15 cellular contexts compared by ENCODE assay signal in genomic region chr9:128704356-128704670, GRCh38. TPM values are rescaled to one million over a fixed set of nuclear protein-coding genes. Genes with fewer than 3 reads are reported as not detected.
A peak's percentile ranks its signal among the peaks of the same experiment; 100 is the strongest.
DNase-seq lines count a peak whose midpoint lies in the region; ATAC-seq and TF ChIP-seq lines count a peak whose summit lies in the region.
"Had no signal": no experiment of that assay in that cellular context is flagged by ENCODE, and none has a peak within 500 bp of the region (broad histone marks: within the 10 kb centered on the region; RNA-seq: fewer than 3 reads in every experiment).

No MANE protein-coding gene starts in this region.

- intact Hi-C loops in left ventricle myocardium superior (cut with micrococcal nuclease) (no loop called here), Right ventricle myocardium inferior (cut with DNase I) (no loop called here), body of pancreas (cut with DNase I) (no loop called here)
- intact Hi-C loops in naive thymus-derived CD4-positive, alpha-beta T cell (cut with micrococcal nuclease) = loop anchor here (5.0 kb wide), 1 partner anchor 83 kb away; the partner anchor contains the start of gene TBC1D13 (in 2 of the 2)

- POLR2A ChIA-PET in naive thymus-derived CD4-positive, alpha-beta T cell (lab: Charles Lee) = interaction anchor here (1.4 kb wide), 1 partner anchor 12 kb away, joined by 5 read pairs; no protein-coding TSS in a partner anchor

- peaks cover 21% of the 10 kb centered on the region for H3K4me1 ChIP-seq in body of pancreas
- H3K4me1 ChIP-seq in naive thymus-derived CD4-positive, alpha-beta T cell (ENCODE audit: control insufficient read depth in 2 of 2, insufficient read depth in 2 of 2, low read length in 2 of 2) = no peaks in the 10 kb centered on the region
- no peaks in the 10 kb centered on the region for H3K4me1 ChIP-seq in urinary bladder (ENCODE audit: insufficient read depth)

- peaks cover 0 to 2% (median 0%) of the 10 kb centered on the region in 5 donors for H3K36me3 Mint-ChIP-seq in naive thymus-derived CD4-positive, alpha-beta T cell

- no peaks in the 10 kb centered on the region for H3K9me3 Mint-ChIP-seq in naive thymus-derived CD4-positive, alpha-beta T cell

- H3K36me3 ChIP-seq in body of pancreas (replicated peaks in 1 of 2; ENCODE audit: insufficient read depth in 1 of 2, low read depth in 2 of 2) (no peaks in the 10 kb centered on the region), urinary bladder (ENCODE audit: insufficient read depth) (no peaks in the 10 kb centered on the region)
- no peaks in the 10 kb centered on the region for H3K36me3 ChIP-seq in naive thymus-derived CD4-positive, alpha-beta T cell (ENCODE audit: control insufficient read depth in 2 of 3, insufficient read depth in 3 of 3, low read length in 3 of 3)
- H3K36me3 ChIP-seq: Peyer's patch had no signal

- peak overlapping the region in 8 of 10 donors; percentile 29 to 92 (median 46) for H3K4me3 Mint-ChIP-seq in naive thymus-derived CD4-positive, alpha-beta T cell

- TF ChIP-seq CTCF in body of pancreas (IDR thresholded peaks at IDR 0.05) = no peak

- 92 to 98% methylated on average over 5 of the region's 5 CpGs for WGBS in body of pancreas, 2 donors
- WGBS in urinary bladder = 88% methylated on average over 5 of the region's 5 CpGs

- no peaks in the 10 kb centered on the region for H3K27me3 ChIP-seq in body of pancreas
- H3K27me3 ChIP-seq in naive thymus-derived CD4-positive, alpha-beta T cell (ENCODE audit: control insufficient read depth in 2 of 2, insufficient read depth in 2 of 2, low read length in 2 of 2) = no peaks in the 10 kb centered on the region
- H3K27me3 ChIP-seq: Peyer's patch had no signal

- DNase-seq in left ventricle myocardium superior (peak; percentile 17), Right ventricle myocardium inferior (ENCODE audit: missing footprints) (no peak), body of pancreas (no peak), NCI-H1092 (lab: John Stamatoyannopoulos, UW) (no peak), NCI-H2196 (lab: John Stamatoyannopoulos, UW; ENCODE audit: unreplicated experiment) (no peak)
- no peak for DNase-seq in naive thymus-derived CD4-positive, alpha-beta T cell
- DNase-seq: anterior cingulate cortex; effector CD8-positive, alpha-beta T cell; glutamatergic neuron; NCI-H1436; NCI-H510A treated with DMSO at 0.1 percent for 48 hours; T-helper 9 cell had no signal

- H3K27ac Mint-ChIP-seq in naive thymus-derived CD4-positive, alpha-beta T cell = peak overlapping the region in 2 of 9 donors; percentile 23 to 38

- peaks cover 4 to 17% (median 10%) of the 10 kb centered on the region in 7 donors for H3K4me1 Mint-ChIP-seq in naive thymus-derived CD4-positive, alpha-beta T cell

- no peaks in the 10 kb centered on the region for H3K27me3 Mint-ChIP-seq in naive thymus-derived CD4-positive, alpha-beta T cell

- H3K4me3 ChIP-seq in body of pancreas = no peak overlapping the region
- no peak overlapping the region for H3K4me3 ChIP-seq in naive thymus-derived CD4-positive, alpha-beta T cell (ENCODE audit: low read length)
- H3K4me3 ChIP-seq in urinary bladder (ENCODE audit: low read depth, low read length) = no peak overlapping the region

- no peaks in the 10 kb centered on the region for H3K9me3 ChIP-seq in body of pancreas
- H3K9me3 ChIP-seq in naive thymus-derived CD4-positive, alpha-beta T cell (ENCODE audit: control insufficient read depth in 2 of 3, low read length in 3 of 3) = no peaks in the 10 kb centered on the region
- H3K9me3 ChIP-seq: Peyer's patch had no signal

- TF ChIP-seq POLR2A in body of pancreas (IDR thresholded peaks at IDR 0.05) = no peak

- ATAC-seq in left ventricle myocardium superior (no peak), Right ventricle myocardium inferior (no peak), body of pancreas (no peak), HG03457 (IDR thresholded peaks at IDR 0.05; ENCODE audit: unreplicated experiment) (no peak)
- no peak for ATAC-seq in naive thymus-derived CD4-positive, alpha-beta T cell

- H3K27ac ChIP-seq in body of pancreas (peak overlapping the region in 3 of 4 donors; percentile 15 to 84 (median 72)), urinary bladder (ENCODE audit: low read depth) (peak overlapping the region; percentile 1)
- H3K27ac ChIP-seq in naive thymus-derived CD4-positive, alpha-beta T cell (ENCODE audit: low read depth, low read length) = no peak overlapping the region

- CTCF ChIA-PET in naive thymus-derived CD4-positive, alpha-beta T cell (lab: Charles Lee) = interaction anchor here (1.2 kb wide), 1 partner anchor 10 kb away, joined by 5 read pairs; no protein-coding TSS in a partner anchor

RNA-seq across cellular contexts. Expression of gene PKN3, which starts 2.0 kb away (rescaled TPM):
- total RNA-seq in left ventricle myocardium superior = 5.9 TPM
- total RNA-seq in Right ventricle myocardium inferior = 8.5 TPM
- 10 to 100 TPM in 1 of 2 donors, 1 to 10 TPM in 1; 4.9 to 10.2 TPM for total RNA-seq in body of pancreas
- 10 to 100 TPM in 1 of 5 experiments, 1 to 10 TPM in 4; 1.1 to 11.7 (median 1.6) TPM for total RNA-seq in naive thymus-derived CD4-positive, alpha-beta T cell
- 1 to 10 TPM in 1 of 2 donors, under 1 TPM in 1; 0.93 to 1.1 TPM for polyA plus RNA-seq in naive thymus-derived CD4-positive, alpha-beta T cell
- total RNA-seq in urinary bladder = 2.4 TPM
- polyA plus RNA-seq in urinary bladder = 9.5 TPM

RNA-seq across cellular contexts. Expression of gene SET, which starts 15.3 kb away (rescaled TPM):
- total RNA-seq in left ventricle myocardium superior (201 TPM), Right ventricle myocardium inferior (175 TPM), body of pancreas (10 to 100 TPM; 70.9 to 87.2 TPM), urinary bladder (382 TPM)
- total RNA-seq in naive thymus-derived CD4-positive, alpha-beta T cell = 100 to 1,000 TPM; 222 to 488 (median 270) TPM
- 100 to 1,000 TPM; 133 to 200 TPM for polyA plus RNA-seq in naive thymus-derived CD4-positive, alpha-beta T cell
- polyA plus RNA-seq in urinary bladder = 157 TPM

RNA-seq across cellular contexts. Expression of gene ZDHHC12, which starts 19.6 kb away (rescaled TPM):
- 5.7 TPM for total RNA-seq in left ventricle myocardium superior
- 6.4 TPM for total RNA-seq in Right ventricle myocardium inferior
- total RNA-seq in body of pancreas = 10 to 100 TPM; 21.1 to 64.9 TPM
- 10 to 100 TPM; 21.2 to 70.3 (median 25.7) TPM for total RNA-seq in naive thymus-derived CD4-positive, alpha-beta T cell
- polyA plus RNA-seq in naive thymus-derived CD4-positive, alpha-beta T cell = 10 to 100 TPM; 63.2 to 74.2 TPM
- total RNA-seq in urinary bladder = 6.3 TPM
- 35.5 TPM for polyA plus RNA-seq in urinary bladder

RNA-seq across cellular contexts. Expression of gene DYNC2I2, which starts 47.7 kb away (rescaled TPM):
- total RNA-seq in left ventricle myocardium superior (36.8 TPM), Right ventricle myocardium inferior (40.1 TPM), body of pancreas (10 to 100 TPM; 58.1 to 62.3 TPM), urinary bladder (26.9 TPM)
- total RNA-seq in naive thymus-derived CD4-positive, alpha-beta T cell = 10 to 100 TPM in 1 of 5 experiments, 1 to 10 TPM in 4; 2.5 to 41.7 (median 3.8) TPM
- 1 to 10 TPM; 1.4 to 2.5 TPM for polyA plus RNA-seq in naive thymus-derived CD4-positive, alpha-beta T cell
- polyA plus RNA-seq in urinary bladder = 30.3 TPM

Comparison
In these comparisons a context has a peak if more than half of its experiments do, and no peak if none do; other contexts are left out.
1. intact Hi-C loops: an anchor here in naive thymus-derived CD4-positive, alpha-beta T cell (5.0 kb wide); none called in left ventricle myocardium superior, Right ventricle myocardium inferior and body of pancreas.